22 cellular contexts compared by ENCODE assay signal in the genomic region with DNA sequence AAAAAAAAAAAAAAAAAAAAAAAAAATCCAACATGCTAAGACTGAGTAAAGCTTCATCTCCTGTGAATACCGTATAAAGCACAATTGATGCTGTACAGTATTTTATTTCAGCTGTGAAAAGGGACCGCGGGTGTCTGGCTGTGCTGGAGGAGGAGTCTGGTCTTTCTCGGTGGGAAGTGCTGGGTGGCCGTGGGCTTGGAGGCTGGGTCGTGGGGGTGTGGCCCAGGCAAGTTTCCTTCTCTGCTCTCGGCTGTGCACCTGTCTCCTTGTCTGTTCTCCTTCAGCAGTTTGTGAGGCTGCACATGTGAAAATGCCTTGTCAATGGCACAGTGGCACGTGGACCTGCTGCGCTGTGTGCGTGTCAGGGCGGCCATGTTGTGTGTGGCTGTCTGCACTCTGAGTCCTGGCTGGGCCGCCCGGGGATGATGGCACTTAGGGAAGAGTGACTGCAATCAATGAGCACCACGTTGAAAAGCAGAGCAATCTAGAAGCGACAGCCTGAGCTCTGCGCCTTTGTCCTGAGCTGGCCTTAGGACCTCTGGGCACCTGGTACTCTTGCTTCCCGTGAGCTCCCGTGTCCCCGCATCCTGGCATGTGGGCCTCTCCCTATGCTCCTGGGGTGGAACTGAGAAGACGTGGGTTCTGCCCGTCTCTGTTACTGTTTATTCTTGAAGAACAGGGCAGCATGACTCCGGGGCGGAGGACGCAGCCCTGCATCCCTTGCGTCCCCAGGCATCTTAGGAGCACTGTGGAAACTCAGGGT. TPM values are rescaled to one million over a fixed set of nuclear protein-coding genes. Genes with fewer than 3 reads are reported as not detected.
DNase-seq lines count a peak whose midpoint lies in the region; ATAC-seq and TF ChIP-seq lines count a peak whose summit lies in the region.
"Had no signal": no experiment of that assay in that cellular context is flagged by ENCODE, and none has a peak within 500 bp of the region (broad histone marks: within the 10 kb centered on the region; RNA-seq: fewer than 3 reads in every experiment).

No MANE protein-coding gene starts in this region.

- no peaks in the 10 kb centered on the region for H3K27me3 Mint-ChIP-seq in activated T-cell treated with anti-CD3 and anti-CD28 coated beads, Interleukin-2, amount 50 U/mL, for 24 hours
- H3K27me3 Mint-ChIP-seq: activated naive CD4-positive, alpha-beta T cell treated with anti-CD3 and anti-CD28 coated beads, Interleukin-2, amount 10 ng/mL, durations not matched to agents 7 days and 5 days had no signal

- POLR2A ChIA-PET in HEK293T (lab: Yijun Ruan, JAX) = interaction anchor here (1.2 kb wide), 1 partner anchor 11 kb away, joined by 4 read pairs; no protein-coding TSS in a partner anchor

- H3K4me1 ChIP-seq in SJCRH30 (peaks cover 18% of the 10 kb centered on the region), skeletal muscle tissue (ENCODE audit: control insufficient read depth in 3 of 3, insufficient read depth in 3 of 3, low read length in 3 of 3) (peaks cover 19 to 34% (median 29%) of the 10 kb centered on the region in 3 donors), body of pancreas (peaks cover 23% of the 10 kb centered on the region)

- H3K27ac Mint-ChIP-seq in activated T-cell treated with anti-CD3 and anti-CD28 coated beads, Interleukin-2, amount 50 U/mL, for 24 hours = peak overlapping the region; percentile 37
- H3K27ac Mint-ChIP-seq: activated naive CD4-positive, alpha-beta T cell treated with anti-CD3 and anti-CD28 coated beads, Interleukin-2, amount 10 ng/mL, durations not matched to agents 7 days and 5 days; stimulated activated effector memory CD8-positive, alpha-beta T cell treated with anti-CD3 and anti-CD28 coated beads, Interleukin-12 subunit alpha, Interleukin-12 subunit beta, amount 100 ng/mL, for 72 hours had no signal

- H3K27me3 ChIP-seq in SJCRH30 = no peaks in the 10 kb centered on the region
- H3K27me3 ChIP-seq in skeletal muscle tissue (ENCODE audit: control insufficient read depth in 3 of 3, insufficient read depth in 3 of 3, low read length in 3 of 3) = no peaks in the 10 kb centered on the region
- H3K27me3 ChIP-seq in body of pancreas = no peaks in the 10 kb centered on the region
- H3K27me3 ChIP-seq: neutrophil, testis had no signal

- H3K4me3 ChIP-seq in SJCRH30 (no peak overlapping the region), skeletal muscle tissue (ENCODE audit: low read length in 3 of 3) (peak overlapping the region in 1 of 3 donors; percentile 13), body of pancreas (no peak overlapping the region)
- H3K4me3 ChIP-seq: A549, testis had no signal

- DNase-seq in activated T-cell treated with anti-CD3 and anti-CD28 coated beads, Interleukin-2, amount 50 U/mL, for 24 hours = no peak
- DNase-seq in activated T-cell treated with anti-CD3 and anti-CD28 coated beads, Interleukin-2, amount 50 U/mL, for 1 hour = no peak
- DNase-seq in SJCRH30 (peak in 1 of 2 experiments; percentile 33), mesenteric fat pad (ENCODE audit: low spot score) (peak; percentile 81), body of pancreas (no peak), HEK293T (ENCODE audit: extremely low spot score) (no peak)
- DNase-seq in effector CD4-positive, alpha-beta T cell = no peak
- DNase-seq: activated CD4-positive, alpha-beta T cell treated with anti-CD3 and anti-CD28 coated beads, Interleukin-2, amount 50 U/mL, for 4 hours; activated naive CD4-positive, alpha-beta T cell treated with anti-CD3 and anti-CD28 coated beads, Interleukin-2, amount 10 ng/mL, durations not matched to agents 7 days and 5 days; activated T-cell treated with anti-CD3 and anti-CD28 coated beads for 4 hours; effector CD8-positive, alpha-beta T cell; midbrain; NCI-H2227 treated with DMSO at 0.1 percent for 48 hours; NCI-H748 treated with DMSO at 0.1 percent for 48 hours; OCI-M1; right cardiac atrium; SIG-M5; testis had no signal

- peaks cover 69% of the 10 kb centered on the region for H3K4me1 Mint-ChIP-seq in activated T-cell treated with anti-CD3 and anti-CD28 coated beads, Interleukin-2, amount 50 U/mL, for 24 hours (ENCODE audit: low read depth)

- no peak for TF ChIP-seq POLR2A in body of pancreas (IDR thresholded peaks at IDR 0.05)

- ATAC-seq in body of pancreas = no peak
- ATAC-seq: stimulated activated effector memory CD8-positive, alpha-beta T cell treated with anti-CD3 and anti-CD28 coated beads, Interleukin-12 subunit alpha, Interleukin-12 subunit beta, amount 100 ng/mL, for 72 hours had no signal

- no peak overlapping the region for H3K4me3 Mint-ChIP-seq in activated T-cell treated with anti-CD3 and anti-CD28 coated beads, Interleukin-2, amount 50 U/mL, for 24 hours
- H3K4me3 Mint-ChIP-seq: activated naive CD4-positive, alpha-beta T cell treated with anti-CD3 and anti-CD28 coated beads, Interleukin-2, amount 10 ng/mL, durations not matched to agents 7 days and 5 days; stimulated activated effector memory CD8-positive, alpha-beta T cell treated with anti-CD3 and anti-CD28 coated beads, Interleukin-12 subunit alpha, Interleukin-12 subunit beta, amount 100 ng/mL, for 72 hours had no signal

- peak overlapping the region in 2 of 3 donors; percentile 57 to 59 for H3K9ac ChIP-seq in skeletal muscle tissue (ENCODE audit: low read depth in 1 of 3, low read length in 3 of 3)

- TF ChIP-seq CTCF in body of pancreas (IDR thresholded peaks at IDR 0.05) = no peak

- peaks cover 8% of the 10 kb centered on the region; the same call in 1 of the 2 replicates for H3K9me3 ChIP-seq in SJCRH30 (replicated peaks)
- no peaks in the 10 kb centered on the region for H3K9me3 ChIP-seq in skeletal muscle tissue (ENCODE audit: control insufficient read depth in 3 of 3, low read length in 3 of 3)
- H3K9me3 ChIP-seq in body of pancreas = no peaks in the 10 kb centered on the region
- H3K9me3 ChIP-seq: A549, neutrophil, testis had no signal

- intact Hi-C loops in body of pancreas (cut with DNase I) = no loop called here

- no peaks in the 10 kb centered on the region for H3K9me3 Mint-ChIP-seq in activated T-cell treated with anti-CD3 and anti-CD28 coated beads, Interleukin-2, amount 50 U/mL, for 24 hours
- H3K9me3 Mint-ChIP-seq: activated naive CD4-positive, alpha-beta T cell treated with anti-CD3 and anti-CD28 coated beads, Interleukin-2, amount 10 ng/mL, durations not matched to agents 7 days and 5 days; stimulated activated effector memory CD8-positive, alpha-beta T cell treated with anti-CD3 and anti-CD28 coated beads, Interleukin-12 subunit alpha, Interleukin-12 subunit beta, amount 100 ng/mL, for 72 hours had no signal

- H3K27ac ChIP-seq in SJCRH30 = peak overlapping the region; percentile 28
- H3K27ac ChIP-seq in skeletal muscle tissue (ENCODE audit: low read depth, low read length) = peak overlapping the region; percentile 69
- H3K27ac ChIP-seq in body of pancreas = no peak overlapping the region
- H3K27ac ChIP-seq: A549, neutrophil, testis had no signal

- CTCF ChIA-PET in HEK293T (lab: Yijun Ruan, JAX) = no interaction called here

- WGBS in body of pancreas, 2 donors = 86 to 90% methylated on average over 21 to 23 of the region's 25 CpGs

- no peaks in the 10 kb centered on the region for H3K36me3 ChIP-seq in SJCRH30
- H3K36me3 ChIP-seq in skeletal muscle tissue (ENCODE audit: control insufficient read depth in 3 of 3, insufficient read depth in 3 of 3, low read length in 3 of 3) = peaks cover 0 to 6% (median 5%) of the 10 kb centered on the region in 3 donors
- peaks cover 0 to 3% of the 10 kb centered on the region in 2 donors for H3K36me3 ChIP-seq in body of pancreas (replicated peaks in 1 of 2; ENCODE audit: insufficient read depth in 1 of 2, low read depth in 2 of 2)

- H3K36me3 Mint-ChIP-seq in activated T-cell treated with anti-CD3 and anti-CD28 coated beads, Interleukin-2, amount 50 U/mL, for 24 hours (ENCODE audit: low read depth) = peaks cover 62% of the 10 kb centered on the region

TF ChIP-seq in HEK293T, 16 proteins besides CTCF, POLR2A, EP300 and RAD21:
- TF ChIP-seq FOXA1 (IDR thresholded peaks at IDR 0.05) = no peak
- TF ChIP-seq FOXK2 (IDR thresholded peaks at IDR 0.05) = no peak
- no peak for TF ChIP-seq SP1 (IDR thresholded peaks at IDR 0.05)
- TF ChIP-seq LEF1 (IDR thresholded peaks at IDR 0.05; ENCODE audit: borderline replicate concordance) = no peak
- TF ChIP-seq HDGF (IDR thresholded peaks at IDR 0.05; ENCODE audit: borderline replicate concordance) = no peak
- TF ChIP-seq BHLHE40 (IDR thresholded peaks at IDR 0.05; ENCODE audit: borderline replicate concordance) = no peak
- TF ChIP-seq ZNF384 (IDR thresholded peaks at IDR 0.05) = no peak
- TF ChIP-seq NFRKB (IDR thresholded peaks at IDR 0.05) = no peak
- TF ChIP-seq CTBP1 (IDR thresholded peaks at IDR 0.05; ENCODE audit: borderline replicate concordance) = no peak
- no peak for TF ChIP-seq SUZ12 (IDR thresholded peaks at IDR 0.05)
- no peak for TF ChIP-seq ARNT (IDR thresholded peaks at IDR 0.05)
- TF ChIP-seq, protein P1, sequence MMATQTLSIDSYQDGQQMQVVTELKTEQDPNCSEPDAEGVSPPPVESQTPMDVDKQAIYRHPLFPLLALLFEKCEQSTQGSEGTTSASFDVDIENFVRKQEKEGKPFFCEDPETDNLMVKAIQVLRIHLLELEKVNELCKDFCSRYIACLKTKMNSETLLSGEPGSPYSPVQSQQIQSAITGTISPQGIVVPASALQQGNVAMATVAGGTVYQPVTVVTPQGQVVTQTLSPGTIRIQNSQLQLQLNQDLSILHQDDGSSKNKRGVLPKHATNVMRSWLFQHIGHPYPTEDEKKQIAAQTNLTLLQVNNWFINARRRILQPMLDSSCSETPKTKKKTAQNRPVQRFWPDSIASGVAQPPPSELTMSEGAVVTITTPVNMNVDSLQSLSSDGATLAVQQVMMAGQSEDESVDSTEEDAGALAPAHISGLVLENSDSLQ (IDR thresholded peaks at IDR 0.05) = no peak
- no peak for TF ChIP-seq ELF4 (IDR thresholded peaks at IDR 0.05)
- TF ChIP-seq FOXM1 (IDR thresholded peaks at IDR 0.05; ENCODE audit: borderline replicate concordance) = no peak
- no peak for TF ChIP-seq L3MBTL2 (conservative IDR thresholded peaks at IDR 0.05)
- no peak for TF ChIP-seq TARDBP (IDR thresholded peaks at IDR 0.05)
TF ChIP-seq in HEK293T: peak in this region for 0.

RNA-seq across cellular contexts. Expression of a gene that starts 14.5 kb away (rescaled TPM):
- total RNA-seq in SJCRH30 (2014; rRNA removed; shearing (Covaris generic)) = 16.4 and 18.3 TPM in 2 replicates
- 79.2 TPM for total RNA-seq in mesenteric fat pad
- total RNA-seq in skeletal muscle tissue = 16.7 TPM
- 10 to 100 TPM; 21.8 to 39.2 TPM for total RNA-seq in body of pancreas

Comparison
In these comparisons a context has a peak if more than half of its experiments do, and no peak if none do; other contexts are left out.
1. H3K27ac ChIP-seq: peak in SJCRH30 (single experiment) and skeletal muscle tissue (single experiment); none in body of pancreas (0 of 4).